12 cellular contexts compared by ENCODE assay signal in the genomic region with DNA sequence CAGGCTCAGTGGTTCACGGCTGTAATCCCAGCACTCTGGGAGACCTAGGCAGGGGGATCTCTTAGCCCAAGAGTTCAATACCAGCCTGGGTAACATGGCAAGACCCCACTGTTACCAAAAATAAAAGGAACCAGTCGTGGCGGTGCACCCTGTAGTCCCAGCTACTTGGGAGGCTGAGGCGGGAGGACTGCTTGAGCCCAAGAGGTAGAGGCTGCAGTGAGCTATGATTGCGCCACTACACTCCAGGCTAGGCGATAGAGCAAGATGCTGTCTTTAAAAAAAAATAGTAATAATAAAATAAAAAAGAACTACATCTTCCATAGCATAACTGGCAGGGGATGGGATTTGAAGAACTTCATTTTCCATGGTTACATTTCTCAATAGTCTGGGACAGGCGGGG. TPM values are rescaled to one million over a fixed set of nuclear protein-coding genes. Genes with fewer than 3 reads are reported as not detected.
A peak's percentile ranks its signal among the peaks of the same experiment; 100 is the strongest.
DNase-seq lines count a peak whose midpoint lies in the region; ATAC-seq and TF ChIP-seq lines count a peak whose summit lies in the region.
"Had no signal": no experiment of that assay in that cellular context is flagged by ENCODE, and none has a peak within 500 bp of the region (broad histone marks: within the 10 kb centered on the region; RNA-seq: fewer than 3 reads in every experiment).

No MANE protein-coding gene starts in this region.

- no peak overlapping the region for H3K4me3 ChIP-seq in right atrium auricular region

- H3K4me3 Mint-ChIP-seq in stimulated activated naive CD8-positive, alpha-beta T cell treated with anti-CD3 and anti-CD28 coated beads, Interleukin-15, Interleukin-2, amounts not matched to agents 100 ng/mL and 50 ng/mL, for 24 hours: peak overlapping the region; percentile 89
- peak overlapping the region; percentile 87 for H3K4me3 Mint-ChIP-seq in activated naive CD8-positive, alpha-beta T cell treated with anti-CD3 and anti-CD28 coated beads for 36 hours
- H3K4me3 Mint-ChIP-seq in mesothelial cell of epicardium: peak overlapping the region; percentile 92

- H3K27ac ChIP-seq in right atrium auricular region: no peak overlapping the region

- H3K27me3 ChIP-seq in right atrium auricular region: no peaks in the 10 kb centered on the region

- H3K4me1 Mint-ChIP-seq in stimulated activated naive CD8-positive, alpha-beta T cell treated with anti-CD3 and anti-CD28 coated beads, Interleukin-15, Interleukin-2, amounts not matched to agents 100 ng/mL and 50 ng/mL, for 24 hours (ENCODE audit: low read depth): peaks cover 48% of the 10 kb centered on the region
- H3K4me1 Mint-ChIP-seq in activated naive CD8-positive, alpha-beta T cell treated with anti-CD3 and anti-CD28 coated beads for 36 hours: peaks cover 28% of the 10 kb centered on the region
- peaks cover 5% of the 10 kb centered on the region for H3K4me1 Mint-ChIP-seq in mesothelial cell of epicardium

- H3K9me3 Mint-ChIP-seq in stimulated activated naive CD8-positive, alpha-beta T cell treated with anti-CD3 and anti-CD28 coated beads, Interleukin-15, Interleukin-2, amounts not matched to agents 100 ng/mL and 50 ng/mL, for 24 hours: no peaks in the 10 kb centered on the region
- no peaks in the 10 kb centered on the region for H3K9me3 Mint-ChIP-seq in activated naive CD8-positive, alpha-beta T cell treated with anti-CD3 and anti-CD28 coated beads for 36 hours
- no peaks in the 10 kb centered on the region for H3K9me3 Mint-ChIP-seq in mesothelial cell of epicardium

- H3K4me1 ChIP-seq in right atrium auricular region: peaks cover 0 to 16% of the 10 kb centered on the region in 2 donors

- H3K36me3 Mint-ChIP-seq in stimulated activated naive CD8-positive, alpha-beta T cell treated with anti-CD3 and anti-CD28 coated beads, Interleukin-15, Interleukin-2, amounts not matched to agents 100 ng/mL and 50 ng/mL, for 24 hours (ENCODE audit: low read depth): no peaks in the 10 kb centered on the region
- peaks cover 10% of the 10 kb centered on the region for H3K36me3 Mint-ChIP-seq in activated naive CD8-positive, alpha-beta T cell treated with anti-CD3 and anti-CD28 coated beads for 36 hours
- H3K36me3 Mint-ChIP-seq in mesothelial cell of epicardium: peaks cover 6% of the 10 kb centered on the region

- H3K36me3 ChIP-seq in right atrium auricular region: no peaks in the 10 kb centered on the region
- H3K36me3 ChIP-seq: heart left ventricle had no signal

- H3K9me3 ChIP-seq in right atrium auricular region: no peaks in the 10 kb centered on the region
- H3K9me3 ChIP-seq: heart left ventricle had no signal

- H3K27ac Mint-ChIP-seq in stimulated activated naive CD8-positive, alpha-beta T cell treated with anti-CD3 and anti-CD28 coated beads, Interleukin-15, Interleukin-2, amounts not matched to agents 100 ng/mL and 50 ng/mL, for 24 hours: peak overlapping the region; percentile 76
- H3K27ac Mint-ChIP-seq in activated naive CD8-positive, alpha-beta T cell treated with anti-CD3 and anti-CD28 coated beads for 36 hours: peak overlapping the region; percentile 91
- H3K27ac Mint-ChIP-seq in mesothelial cell of epicardium: peak overlapping the region; percentile 95

- TF ChIP-seq CTCF in mesothelial cell of epicardium (IDR thresholded peaks at IDR 0.05; ENCODE audit: unreplicated experiment) (no peak), right atrium auricular region (IDR thresholded peaks at IDR 0.05) (no peak)

- ATAC-seq in stimulated activated naive CD8-positive, alpha-beta T cell treated with anti-CD3 and anti-CD28 coated beads, Interleukin-15, Interleukin-2, amounts not matched to agents 100 U/mL and 50 U/mL, for 24 hours: no peak
- ATAC-seq in left colon: no peak

- intact Hi-C loops in left colon (cut with DNase I, micrococcal nuclease): no loop called here

- no peak for DNase-seq in stimulated activated naive CD8-positive, alpha-beta T cell treated with anti-CD3 and anti-CD28 coated beads, Interleukin-15, Interleukin-2, amounts not matched to agents 100 U/mL and 50 U/mL, for 24 hours
- no peak for DNase-seq in activated naive CD8-positive, alpha-beta T cell treated with anti-CD3 and anti-CD28 coated beads for 36 hours
- DNase-seq in mesothelial cell of epicardium (ENCODE audit: low spot score in 2 of 2, unreplicated experiment in 2 of 2) (no peak), NCI-H82 treated with DMSO at 0.1 percent for 48 hours (lab: John Stamatoyannopoulos, UW; ENCODE audit: unreplicated experiment) (no peak), NCI-H2107 (lab: John Stamatoyannopoulos, UW) (no peak), right atrium auricular region (ENCODE audit: low spot score) (no peak), left colon (no peak)
- DNase-seq: heart left ventricle had no signal

- no peaks in the 10 kb centered on the region for H3K27me3 Mint-ChIP-seq in stimulated activated naive CD8-positive, alpha-beta T cell treated with anti-CD3 and anti-CD28 coated beads, Interleukin-15, Interleukin-2, amounts not matched to agents 100 ng/mL and 50 ng/mL, for 24 hours
- no peaks in the 10 kb centered on the region for H3K27me3 Mint-ChIP-seq in activated naive CD8-positive, alpha-beta T cell treated with anti-CD3 and anti-CD28 coated beads for 36 hours
- H3K27me3 Mint-ChIP-seq in mesothelial cell of epicardium (ENCODE audit: low read depth): peaks cover 35% of the 10 kb centered on the region

RNA-seq across cellular contexts. Expression of a gene that starts 3.0 kb away (rescaled TPM):
- total RNA-seq in activated naive CD8-positive, alpha-beta T cell treated with anti-CD3 and anti-CD28 coated beads for 36 hours: 1 to 10 TPM; 5.2 to 5.3 TPM
- total RNA-seq in mesothelial cell of epicardium (2.6 to 4.4 TPM (median 3.4 TPM) in 3 replicates), right atrium auricular region (under 1 TPM in 1 of 2 donors, not detected in 1; 0.90 TPM), left colon (under 1 TPM; 0.21 to 0.56 TPM)

RNA-seq across cellular contexts. Expression of a gene that starts 42.2 kb away (rescaled TPM):
- total RNA-seq in activated naive CD8-positive, alpha-beta T cell treated with anti-CD3 and anti-CD28 coated beads for 36 hours: 10 to 100 TPM; 12.7 to 13.1 TPM
- total RNA-seq in mesothelial cell of epicardium: 28.0 to 31.4 TPM (median 28.2 TPM) in 3 replicates
- 1 to 10 TPM; 3.6 to 7.7 TPM for total RNA-seq in right atrium auricular region
- 10 to 100 TPM in 1 of 2 donors, 1 to 10 TPM in 1; 9.7 to 11.6 TPM for total RNA-seq in left colon

RNA-seq across cellular contexts. Expression of a gene that starts 47.7 kb away (rescaled TPM):
- not detected for total RNA-seq in activated naive CD8-positive, alpha-beta T cell treated with anti-CD3 and anti-CD28 coated beads for 36 hours
- total RNA-seq in mesothelial cell of epicardium (not detected in 3 replicates), right atrium auricular region (not detected), left colon (under 1 TPM; 0.27 to 0.34 TPM)
- total RNA-seq: activated CD8-positive, alpha-beta memory T cell treated with anti-CD3 and anti-CD28 coated beads for 36 hours; Daoy; heart left ventricle; lung microvascular endothelial cell had no signal
